Comparison of ENCODE assay signal across 8 cellular contexts in the genomic region with DNA sequence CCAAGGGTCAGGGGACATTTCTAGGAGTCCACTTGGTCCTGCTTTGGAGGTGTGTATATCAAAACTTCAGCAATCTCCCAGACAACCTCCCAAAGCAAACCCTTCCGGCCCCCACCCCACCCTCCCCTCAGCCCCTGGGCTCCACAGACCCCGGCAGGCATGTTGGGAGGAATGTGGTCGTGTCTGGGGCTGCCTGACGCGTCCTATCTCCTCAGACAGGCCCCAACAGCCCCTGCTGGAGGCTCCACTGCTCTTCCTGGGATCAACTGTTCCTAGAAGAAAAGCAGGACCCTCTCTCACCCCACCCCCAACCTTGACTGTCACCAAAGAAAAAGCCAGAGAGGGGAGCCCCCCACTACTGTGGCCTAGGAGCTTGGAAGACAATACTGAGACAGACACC. TPM values are rescaled to one million over a fixed set of nuclear protein-coding genes. Genes with fewer than 3 reads are reported as not detected.
"Had no signal": no experiment of that assay in that cellular context is flagged by ENCODE, and none has a peak within 500 bp of the region (broad histone marks: within the 10 kb centered on the region; RNA-seq: fewer than 3 reads in every experiment).

No MANE protein-coding gene starts in this region.

RNA-seq across cellular contexts. Expression of a gene that starts 28.1 kb away (rescaled TPM):
- total RNA-seq: activated CD4-positive, alpha-beta memory T cell treated with anti-CD3 and anti-CD28 coated beads, Interleukin-2, amount 10 ng/mL, durations not matched to agents 7 days and 5 days; activated CD4-positive, alpha-beta T cell treated with anti-CD3 and anti-CD28 coated beads for 36 hours; activated T-helper 2 cell treated with anti-CD3 and anti-CD28 coated beads, Interferon-gamma antibody, Interleukin-2, Interleukin-4, amounts not matched to agents 10 μg/mL and 5 μg/mL and 100 μg/mL, durations not matched to agents 14 hours and 24 hours and 36 hours; ascending aorta; cardiac septum; T-helper 1 cell treated with Interleukin-12 subunit alpha and Interleukin-12 subunit beta and Interleukin-4 antibody, amounts not matched to agents 30 ng/mL and 1 ng/mL, for 36 hours; T-helper 17 cell; WTC11 had no signal
